13 cellular contexts compared by ENCODE assay signal in genomic region chr5:158700231-158700996, GRCh38.
DNase-seq lines count a peak whose midpoint lies in the region; ATAC-seq and TF ChIP-seq lines count a peak whose summit lies in the region.
"Had no signal": no experiment of that assay in that cellular context is flagged by ENCODE, and none has a peak within 500 bp of the region (broad histone marks: within the 10 kb centered on the region; RNA-seq: fewer than 3 reads in every experiment).

No MANE protein-coding gene starts in this region.

- BruUV-seq in A673 (replicated peaks; lab: Mats Ljungman, UMichigan): no TSS peak

- TF ChIP-seq CTCF in A673 (conservative IDR thresholded peaks at IDR 0.05; ENCODE audit: low read depth, low read length): no peak
- TF ChIP-seq CTCF in coronary artery (IDR thresholded peaks at IDR 0.05): no peak

- no peaks in the 10 kb centered on the region for H3K4me1 ChIP-seq in A673 (ENCODE audit: insufficient read depth, low read length, poor library complexity, severe bottlenecking)

- no peaks in the 10 kb centered on the region for H3K36me3 ChIP-seq in A673 (ENCODE audit: insufficient read depth, low read length, poor library complexity, severe bottlenecking)

- CTCF ChIA-PET in A673 (lab: Charles Lee): interaction anchor here (0.6 to 1.0 kb wide), 2 partner anchors 199 to 406 kb away, joined by 3 to 6 read pairs; no protein-coding TSS in a partner anchor

- H3K27me3 Mint-ChIP-seq in IgD-negative memory B cell (no peaks in the 10 kb centered on the region), naive B cell (no peaks in the 10 kb centered on the region)
- H3K27me3 Mint-ChIP-seq: activated naive CD8-positive, alpha-beta T cell treated with anti-CD3 and anti-CD28 coated beads, Interleukin-2, amount 50 U/mL, for 24 hours had no signal

- peak; percentile 50 for DNase-seq in A673 (ENCODE audit: low spot score)
- DNase-seq in coronary artery (ENCODE audit: low spot score): no peak
- no peak for DNase-seq in naive B cell
- DNase-seq in SW480 (ENCODE audit: low spot score): no peak
- no peak for DNase-seq in activated naive CD4-positive, alpha-beta T cell treated with anti-CD3 and anti-CD28 coated beads, Interleukin-2, amount 50 U/mL, for 16 hours
- DNase-seq: activated CD8-positive, alpha-beta T cell treated with anti-CD3 and anti-CD28 coated beads, Interleukin-2, amount 10 ng/mL, durations not matched to agents 7 days and 5 days; activated naive CD8-positive, alpha-beta T cell treated with anti-CD3 and anti-CD28 coated beads, Interleukin-2, amount 50 U/mL, for 24 hours; effector CD8-positive, alpha-beta T cell; NCI-H1105 treated with DMSO at 0.1 percent for 48 hours; T-helper 1 cell had no signal

- no peak overlapping the region for H3K4me3 ChIP-seq in A673 (ENCODE audit: low read depth, low read length, poor library complexity, severe bottlenecking)
- no peak overlapping the region for H3K4me3 ChIP-seq in coronary artery

- H3K9me3 Mint-ChIP-seq in IgD-negative memory B cell (no peaks in the 10 kb centered on the region), naive B cell (no peaks in the 10 kb centered on the region)
- H3K9me3 Mint-ChIP-seq: activated naive CD8-positive, alpha-beta T cell treated with anti-CD3 and anti-CD28 coated beads, Interleukin-2, amount 50 U/mL, for 24 hours had no signal

- intact Hi-C loops in A673 (cut with micrococcal nuclease; ENCODE audit: unreplicated experiment): no loop called here

- H3K4me3 Mint-ChIP-seq in IgD-negative memory B cell: peak overlapping the region in 2 of 4 donors; percentile 39 to 93
- peak overlapping the region in 7 of 8 donors; percentile 50 to 82 (median 65) for H3K4me3 Mint-ChIP-seq in naive B cell
- H3K4me3 Mint-ChIP-seq: activated CD8-positive, alpha-beta T cell treated with anti-CD3 and anti-CD28 coated beads, Interleukin-2, amount 10 ng/mL, durations not matched to agents 7 days and 5 days; activated naive CD8-positive, alpha-beta T cell treated with anti-CD3 and anti-CD28 coated beads, Interleukin-2, amount 50 U/mL, for 24 hours had no signal

- H3K4me1 Mint-ChIP-seq in IgD-negative memory B cell: peaks cover 29 to 38% (median 34%) of the 10 kb centered on the region in 3 donors
- peaks cover 23 to 46% (median 40%) of the 10 kb centered on the region in 3 donors for H3K4me1 Mint-ChIP-seq in naive B cell

- H3K27ac ChIP-seq in A673 (ENCODE audit: low read depth, low read length, poor library complexity, severe bottlenecking): peak overlapping the region; percentile 34
- peak overlapping the region; percentile 50 to 84 for H3K27ac ChIP-seq in coronary artery

- no peaks in the 10 kb centered on the region for H3K9me3 ChIP-seq in A673 (ENCODE audit: low read depth, low read length, poor library complexity, severe bottlenecking)

- POLR2A ChIA-PET in A673 (lab: Charles Lee; ENCODE audit: low non-redundant PET): no interaction called here

- H3K36me3 Mint-ChIP-seq in IgD-negative memory B cell (peaks cover 7% of the 10 kb centered on the region), naive B cell (peaks cover 30 to 32% of the 10 kb centered on the region in 2 donors)

- H3K27me3 ChIP-seq in A673 (replicated peaks; ENCODE audit: insufficient read depth, low read depth, low read length, poor library complexity): no peaks in the 10 kb centered on the region

- ATAC-seq in naive B cell (ENCODE audit: low read depth in 2 of 2) (peak; percentile 25 to 30), HG03442 (IDR thresholded peaks at IDR 0.05; ENCODE audit: unreplicated experiment) (no peak)
- no peak for ATAC-seq in activated CD4-positive, CD25-positive, alpha-beta regulatory T cell treated with anti-CD3 and anti-CD28 coated beads, Interleukin-2, amount 50 U/mL, for 24 hours
- ATAC-seq: activated CD8-positive, alpha-beta T cell treated with anti-CD3 and anti-CD28 coated beads, Interleukin-2, amount 10 ng/mL, durations not matched to agents 7 days and 5 days; activated naive CD8-positive, alpha-beta T cell treated with anti-CD3 and anti-CD28 coated beads, Interleukin-2, amount 50 U/mL, for 24 hours had no signal

- H3K27ac Mint-ChIP-seq in IgD-negative memory B cell (peak overlapping the region; percentile 50 to 86 (median 85)), naive B cell (peak overlapping the region; percentile 39 to 90 (median 70))
- H3K27ac Mint-ChIP-seq: activated CD8-positive, alpha-beta T cell treated with anti-CD3 and anti-CD28 coated beads, Interleukin-2, amount 10 ng/mL, durations not matched to agents 7 days and 5 days; activated naive CD8-positive, alpha-beta T cell treated with anti-CD3 and anti-CD28 coated beads, Interleukin-2, amount 50 U/mL, for 24 hours had no signal

Comparison
In these comparisons a context has a peak if more than half of its experiments do, and no peak if none do; other contexts are left out.
1. ATAC-seq: peak in naive B cell (2 of 2); none in HG03442 (single experiment) and activated CD4-positive, CD25-positive, alpha-beta regulatory T cell treated with anti-CD3 and anti-CD28 coated beads, Interleukin-2, amount 50 U/mL, for 24 hours (0 of 2).